ENCODE assay signal across 8 cellular contexts in the genomic region with DNA sequence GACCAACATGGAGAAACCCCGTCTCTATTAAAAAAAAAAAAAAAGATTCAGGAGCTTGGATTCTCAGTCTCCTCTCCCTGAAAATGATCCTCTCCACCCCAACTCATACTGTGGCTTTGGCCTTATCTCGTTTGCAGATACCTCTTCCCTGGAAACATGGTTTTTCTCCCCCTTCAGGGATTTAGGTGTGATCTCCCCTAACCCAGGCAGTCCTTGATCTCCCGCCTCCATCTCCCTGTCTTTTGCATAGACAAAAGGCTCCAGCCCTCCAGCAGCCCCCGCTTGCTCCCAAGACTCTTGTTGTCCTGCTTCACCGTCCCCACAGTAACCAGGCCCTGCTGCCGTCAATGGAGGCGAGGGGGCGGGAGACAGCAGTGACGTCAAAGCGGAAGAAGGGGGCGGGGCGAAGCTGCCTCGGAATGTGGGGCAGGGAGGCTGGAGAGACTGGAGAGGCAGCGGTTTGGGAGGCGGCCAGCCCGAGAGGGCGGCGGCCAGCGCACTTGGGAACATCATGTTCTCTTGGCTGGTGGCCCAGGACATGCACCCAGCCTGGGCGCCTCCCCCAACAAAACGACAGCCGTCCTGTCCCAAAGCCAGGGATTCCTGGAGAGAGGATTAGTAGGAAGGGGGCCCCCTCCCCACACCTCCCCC. TPM values are rescaled to one million over a fixed set of nuclear protein-coding genes. Genes with fewer than 3 reads are reported as not detected.
DNase-seq lines count a peak whose midpoint lies in the region; ATAC-seq and TF ChIP-seq lines count a peak whose summit lies in the region.

No MANE protein-coding gene starts in this region.

- WGBS in esophagus muscularis mucosa = under 1% methylated on average over 8 of the region's 22 CpGs

- H3K79me2 ChIP-seq in HCT116 (ENCODE audit: insufficient read depth, low read length) = peaks cover 57% of the 10 kb centered on the region

- POLR2A ChIA-PET in HCT116 (lab: Charles Lee) = interaction anchor here (1.0 to 9.4 kb wide), 6 partner anchors 14 to 56 kb away, joined by 3 to 95 read pairs (median 4); partner anchors contain the start of genes ALOXE3 and AURKB
- POLR2A ChIA-PET in Panc1 (lab: Charles Lee) = interaction anchor here (0.5 to 0.8 kb wide), 3 partner anchors 19 to 94 kb away, joined by 3 to 5 read pairs (median 3); partner anchors contain the start of gene CTC1

- H3K9me2 ChIP-seq in HCT116 (ENCODE audit: insufficient read depth) = no peaks in the 10 kb centered on the region

- H2AFZ ChIP-seq in HCT116 (ENCODE audit: low read depth, low read length, poor library complexity, severe bottlenecking) = no peak overlapping the region

- TF ChIP-seq POLR2A in HCT116 (IDR thresholded peaks at IDR 0.05; ENCODE audit: borderline replicate concordance, extremely low read depth, insufficient read depth, insufficient read length) (no peak), esophagus muscularis mucosa (IDR thresholded peaks at IDR 0.05; ENCODE audit: low read depth) (peak; percentile 75)

- H3K9ac ChIP-seq in HCT116 (ENCODE audit: low read length) (peak overlapping the region; percentile 99), muscle layer of colon (ENCODE audit: low read length) (peak overlapping the region; percentile 100)

- H3K27ac ChIP-seq in HCT116 (ENCODE audit: low read depth, low read length) = peak overlapping the region; percentile 77
- peak overlapping the region; percentile 82 for H3K27ac ChIP-seq in Panc1 (ENCODE audit: low read length)
- H3K27ac ChIP-seq in esophagus muscularis mucosa (replicated peaks in 1 of 4) = peak overlapping the region; percentile 94 to 100 (median 100)
- peak overlapping the region; percentile 99 for H3K27ac ChIP-seq in muscle layer of colon (ENCODE audit: low read depth, low read length)

- RAD21 ChIA-PET in HCT116 (lab: Charles Lee; ENCODE audit: low non-redundant PET in 1 of 2, low total read pairs in 2 of 2, uncharacterized antibody in 2 of 2, unreplicated experiment in 2 of 2) = no interaction called here

- intact Hi-C loops in HCT116 (cut with micrococcal nuclease) = no loop called here
- intact Hi-C loops in Panc1 (cut with micrococcal nuclease; ENCODE audit: unreplicated experiment) = no loop called here
- intact Hi-C loops in esophagus muscularis mucosa (cut with DNase I) = loop anchor here (5.0 kb wide), 1 partner anchor 312 kb away; no protein-coding TSS in a partner anchor

- H3K27me3 ChIP-seq in HCT116 (ENCODE audit: insufficient read depth, low read length) (no peaks in the 10 kb centered on the region), Panc1 (ENCODE audit: control insufficient read depth, insufficient read depth, low read length) (no peaks in the 10 kb centered on the region), esophagus muscularis mucosa (no peaks in the 10 kb centered on the region), muscle layer of colon (ENCODE audit: control insufficient read depth in 1 of 2, insufficient read depth in 2 of 2, low read length in 2 of 2) (no peaks in the 10 kb centered on the region)

- H3K4me1 ChIP-seq in HCT116 (ENCODE audit: control insufficient read depth in 1 of 2, insufficient read depth in 2 of 2, low read length in 2 of 2) = peaks cover 45 to 81% of the 10 kb centered on the region in 2 experiments
- peaks cover 34% of the 10 kb centered on the region for H3K4me1 ChIP-seq in Panc1 (ENCODE audit: control insufficient read depth, insufficient read depth, low read length)
- peaks cover 50 to 60% (median 59%) of the 10 kb centered on the region in 4 donors for H3K4me1 ChIP-seq in esophagus muscularis mucosa
- peaks cover 47% of the 10 kb centered on the region for H3K4me1 ChIP-seq in muscle layer of colon (ENCODE audit: insufficient read depth, low read length)

- H3K4me2 ChIP-seq in HCT116 (ENCODE audit: low read length) = peak overlapping the region; percentile 100

- BruUV-seq in HCT116 (replicated peaks; lab: Mats Ljungman, UMichigan) (no TSS peak), Panc1 (replicated peaks; lab: Mats Ljungman, UMichigan) (no TSS peak)

- peak; percentile 99 for TF ChIP-seq EP300 in esophagus muscularis mucosa (IDR thresholded peaks at IDR 0.05)

- CTCF ChIA-PET in HCT116 (lab: Charles Lee) = interaction anchor here (1.4 to 1.6 kb wide), 2 partner anchors 35 to 60 kb away, joined by 4 read pairs; no protein-coding TSS in a partner anchor
- CTCF ChIA-PET in Panc1 (lab: Charles Lee) = interaction anchor here (0.6 to 0.8 kb wide), 3 partner anchors 32 to 94 kb away, joined by 3 to 7 read pairs (median 5); no protein-coding TSS in a partner anchor

- in situ Hi-C loops in Panc1 (cut with HindIII; ENCODE audit: low pct_unique_long_range_greater_than_20kb, low sequenced_read_pairs) = no loop called here

- H3K4me3 ChIP-seq in HCT116 (replicated peaks in 1 of 2; ENCODE audit: low read depth in 1 of 2, low read length in 2 of 2) (peak overlapping the region; percentile 87 to 95), Panc1 (ENCODE audit: low read depth in 2 of 2, low read length in 2 of 2) (peak overlapping the region; percentile 71 to 73), esophagus muscularis mucosa (peak overlapping the region; percentile 72 to 93 (median 84)), muscle layer of colon (ENCODE audit: low read depth in 1 of 2, low read length in 2 of 2) (peak overlapping the region; percentile 81 to 100)

- H3K9me3 ChIP-seq in HCT116 (ENCODE audit: control insufficient read depth in 1 of 2, insufficient read depth in 1 of 2, low read depth in 1 of 2, low read length in 2 of 2) (no peaks in the 10 kb centered on the region), Panc1 (ENCODE audit: control insufficient read depth, insufficient read depth, low read depth, low read length) (no peaks in the 10 kb centered on the region), esophagus muscularis mucosa (no peaks in the 10 kb centered on the region), muscle layer of colon (ENCODE audit: low read length) (no peaks in the 10 kb centered on the region)

- H3K36me3 ChIP-seq in HCT116 (ENCODE audit: control insufficient read depth in 1 of 2, insufficient read depth in 2 of 2, low read length in 2 of 2) (peaks cover 10 to 17% of the 10 kb centered on the region in 2 experiments), Panc1 (ENCODE audit: control insufficient read depth, insufficient read depth, low read length) (no peaks in the 10 kb centered on the region), esophagus muscularis mucosa (peaks cover 16 to 25% (median 21%) of the 10 kb centered on the region in 4 donors), muscle layer of colon (ENCODE audit: insufficient read depth, low read length) (peaks cover 27% of the 10 kb centered on the region)

- no peaks in the 10 kb centered on the region for H4K20me1 ChIP-seq in HCT116 (ENCODE audit: insufficient read depth)

- no peak for TF ChIP-seq RAD21 in HCT116 (IDR thresholded peaks at IDR 0.05; ENCODE audit: low read depth)

- TF ChIP-seq CTCF in AG09319 (IDR thresholded peaks at IDR 0.05; ENCODE audit: low read depth, low read length) = no peak
- TF ChIP-seq CTCF in HCT116 (IDR thresholded peaks at IDR 0.05 in 2 of 3, conservative IDR thresholded peaks at IDR 0.05 in 1 of 3; ENCODE audit: borderline replicate concordance in 1 of 3, insufficient read depth in 1 of 3, low read depth in 2 of 3, low read length in 2 of 3) = no peak
- TF ChIP-seq CTCF in Panc1 (IDR thresholded peaks at IDR 0.05) = no peak
- TF ChIP-seq CTCF in esophagus muscularis mucosa (IDR thresholded peaks at IDR 0.05) = no peak

- ATAC-seq in HCT116 = peak; percentile 28
- peak; percentile 55 for ATAC-seq in Panc1

- DNase-seq in AG09319 (ENCODE audit: extremely low read depth, low read depth) (peak; percentile 99), HCT116 (ENCODE audit: low read depth, low spot score) (peak; percentile 93), Panc1 (ENCODE audit: low read depth, low spot score) (peak; percentile 87), esophagus muscularis mucosa (ENCODE audit: extremely low spot score) (peak; percentile 100), OCI-M2 (lab: John Stamatoyannopoulos, UW; ENCODE audit: unreplicated experiment) (no peak)
- peak; percentile 73 to 78 for DNase-seq in activated T-helper 1 cell treated with anti-CD3 and anti-CD28 coated beads, Interleukin-2, amount 50 U/mL, for 16 hours (ENCODE audit: low read depth in 1 of 2, low spot score in 1 of 2)
- peak; percentile 75 to 91 for DNase-seq in stimulated activated CD8-positive, alpha-beta memory T cell treated with anti-CD3 and anti-CD28 coated beads, Interleukin-2, amount 100 ng/mL, for 48 hours (ENCODE audit: low read depth in 2 of 2)

TF ChIP-seq in HCT116, 20 proteins besides CTCF, POLR2A, EP300 and RAD21 (continues in another document):
- TF ChIP-seq ZFX (IDR thresholded peaks at IDR 0.05) = 0 out of 2 replicates have a peak, but pooled peaks have one; percentile 32
- no peak for TF ChIP-seq FOSL1 (IDR thresholded peaks at IDR 0.05; ENCODE audit: low read depth)
- TF ChIP-seq CBX3 (IDR thresholded peaks at IDR 0.05; ENCODE audit: low read depth) = 0 out of 2 replicates have a peak, but pooled peaks have one; percentile 28
- no peak for TF ChIP-seq EZH2 (IDR thresholded peaks at IDR 0.05)

RNA-seq across cellular contexts. Expression of gene PER1, which starts 1.9 kb away (rescaled TPM):
- total RNA-seq in HCT116 (2021; ENCODE audit: unreplicated experiment) (87.6 TPM), Panc1 (2021; ENCODE audit: unreplicated experiment) (17.1 TPM), esophagus muscularis mucosa (100 to 1,000 TPM; 127 to 263 (median 168) TPM)
- polyA plus RNA-seq in HCT116 (2012) = 102 and 166 TPM in 2 replicates
- polyA plus RNA-seq in Panc1 (2012; ENCODE audit: insufficient read length) = 11.8 TPM

RNA-seq across cellular contexts. Expression of gene VAMP2, which starts 8.7 kb away (rescaled TPM):
- total RNA-seq in HCT116 (2021; ENCODE audit: unreplicated experiment) (35.9 TPM), Panc1 (2021; ENCODE audit: unreplicated experiment) (28.6 TPM), esophagus muscularis mucosa (10 to 100 TPM; 23.7 to 36.4 (median 33.0) TPM)
- 44.1 and 53.0 TPM in 2 replicates for polyA plus RNA-seq in HCT116 (2012)
- 30.2 TPM for polyA plus RNA-seq in Panc1 (2012; ENCODE audit: insufficient read length)

RNA-seq across cellular contexts. Expression of gene TMEM107, which starts 22.1 kb away (rescaled TPM):
- total RNA-seq in HCT116 (2021; ENCODE audit: unreplicated experiment) (30.1 TPM), Panc1 (2021; ENCODE audit: unreplicated experiment) (10.6 TPM), esophagus muscularis mucosa (10 to 100 TPM; 10.4 to 17.8 (median 13.6) TPM)
- polyA plus RNA-seq in HCT116 (2012) = 30.8 and 40.9 TPM in 2 replicates
- polyA plus RNA-seq in Panc1 (2012; ENCODE audit: insufficient read length) = 8.1 TPM

RNA-seq across cellular contexts. Expression of gene HES7, which starts 30.2 kb away (rescaled TPM):
- 0.61 TPM for total RNA-seq in HCT116 (2021; ENCODE audit: unreplicated experiment)
- 0.10 and 0.12 TPM in 2 replicates for polyA plus RNA-seq in HCT116 (2012)
- total RNA-seq in Panc1 (2021; ENCODE audit: unreplicated experiment) = 4.0 TPM
- polyA plus RNA-seq in Panc1 (2012; ENCODE audit: insufficient read length) = 4.9 TPM
- total RNA-seq in esophagus muscularis mucosa = 1 to 10 TPM in 1 of 4 donors, not detected in 3; 1.4 TPM

RNA-seq across cellular contexts. Expression of gene ALOXE3, which starts 35.8 kb away (rescaled TPM):
- total RNA-seq in HCT116 (2021; ENCODE audit: unreplicated experiment) (3.5 TPM), Panc1 (2021; ENCODE audit: unreplicated experiment) (0.46 TPM), esophagus muscularis mucosa (not detected)
- polyA plus RNA-seq in HCT116 (2012) = 4.4 and 4.8 TPM in 2 replicates
- not detected for polyA plus RNA-seq in Panc1 (2012; ENCODE audit: insufficient read length)
